ENCODE assay signal across 21 cellular contexts in genomic region chr1:981491-981954, GRCh38. TPM values are rescaled to one million over a fixed set of nuclear protein-coding genes. Genes with fewer than 3 reads are reported as not detected.
"Had no signal": no experiment of that assay in that cellular context is flagged by ENCODE, and none has a peak within 500 bp of the region (broad histone marks: within the 10 kb centered on the region; RNA-seq: fewer than 3 reads in every experiment).

No MANE protein-coding gene starts in this region.

- H3K9me3 ChIP-seq: breast epithelium, esophagus muscularis mucosa, ovary, testis, upper lobe of right lung had no signal

- H3K4me3 ChIP-seq: breast epithelium, esophagus muscularis mucosa, hepatocyte, ovary, testis, upper lobe of right lung had no signal

- H3K27ac ChIP-seq: breast epithelium, esophagus muscularis mucosa, hepatocyte, ovary, testis, upper lobe of right lung had no signal

- H3K4me2 ChIP-seq: hepatocyte had no signal

- H3K4me1 ChIP-seq: breast epithelium, testis, upper lobe of right lung had no signal

- DNase-seq: activated CD4-positive, alpha-beta T cell treated with anti-CD3 and anti-CD28 coated beads, Interleukin-2, amount 10 ng/mL, durations not matched to agents 24 days and 14 days; activated CD8-positive, alpha-beta memory T cell treated with anti-CD3 and anti-CD28 coated beads, Interleukin-2, amount 50 U/mL, for 4 hours; activated CD8-positive, alpha-beta T cell treated with anti-CD3 and anti-CD28 coated beads, Interleukin-2, amount 10 ng/mL, durations not matched to agents 7 days and 5 days; activated effector memory CD4-positive, alpha-beta T cell treated with anti-CD3 and anti-CD28 coated beads, Interleukin-2, amount 50 U/mL, for 16 hours; activated naive CD4-positive, alpha-beta T cell treated with anti-CD3 and anti-CD28 coated beads, Interleukin-2, amount 50 U/mL, for 16 hours; activated T-cell treated with anti-CD3 and anti-CD28 coated beads, Interleukin-2, amount 50 U/mL, for 48 hours; effector CD4-positive, alpha-beta T cell; mammary epithelial cell; midbrain; stimulated activated CD4-positive, alpha-beta T cell treated with anti-CD3 and anti-CD28 coated beads, Interleukin-4, amount 100 ng/mL, for 4 hours; testis; upper lobe of right lung had no signal

- ATAC-seq: activated CD8-positive, alpha-beta T cell treated with anti-CD3 and anti-CD28 coated beads, Interleukin-2, amount 10 ng/mL, durations not matched to agents 7 days and 5 days; stimulated activated memory B cell treated with anti-CD40 and anti-IgM and Interleukin-4, amounts not matched to agents 10 μg/mL and 1 μg/mL and 100 μg/mL, for 72 hours; upper lobe of right lung had no signal

- H3K27me3 ChIP-seq: ovary, testis had no signal

- H3K36me3 ChIP-seq: breast epithelium, esophagus muscularis mucosa, ovary, upper lobe of right lung had no signal

RNA-seq across cellular contexts. Expression of gene PERM1, which starts 0.4 kb away (rescaled TPM):
- total RNA-seq: activated CD4-positive, alpha-beta T cell treated with anti-CD3 and anti-CD28 coated beads, Interleukin-2, amount 10 ng/mL, durations not matched to agents 24 days and 14 days; activated CD8-positive, alpha-beta T cell treated with anti-CD3 and anti-CD28 coated beads, Interleukin-2, amount 10 ng/mL, durations not matched to agents 7 days and 5 days; hepatocyte; mammary epithelial cell; pulmonary artery endothelial cell; sciatic nerve; T-helper 1 cell treated with Interleukin-12 subunit alpha and Interleukin-12 subunit beta and Interleukin-4 antibody, amounts not matched to agents 30 ng/mL and 1 ng/mL, for 36 hours had no signal

RNA-seq across cellular contexts. Expression of gene PLEKHN1, which starts 15.2 kb away (rescaled TPM):
- total RNA-seq: cerebellum had no signal
